Comparison of ENCODE assay signal across 7 cellular contexts in the genomic region with DNA sequence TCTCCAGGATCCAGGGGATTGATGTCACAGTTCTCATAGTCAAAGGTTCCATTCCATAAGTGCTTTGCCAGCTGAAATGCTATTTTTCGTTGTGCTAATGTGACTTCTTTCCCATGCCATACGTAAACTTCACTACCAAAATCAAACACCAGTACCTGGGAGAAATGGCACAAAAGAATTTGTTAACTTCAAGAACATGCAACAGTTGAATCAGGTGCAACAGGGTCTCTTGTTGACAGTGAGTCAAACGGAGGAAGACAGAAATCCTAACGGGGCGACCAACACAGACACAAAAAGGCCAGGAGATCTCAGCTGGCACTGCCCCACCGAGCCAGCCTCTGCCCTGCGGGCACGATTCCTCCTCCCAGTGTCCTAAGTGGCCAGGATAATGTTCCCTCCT.
DNase-seq lines count a peak whose midpoint lies in the region; ATAC-seq and TF ChIP-seq lines count a peak whose summit lies in the region.
"Not testable (repeated sequence)": the region's sequence is repeated elsewhere in the genome, so short reads cannot be mapped to it uniquely, and the experiment has no call there.

No MANE protein-coding gene starts in this region.

- H2BK5ac ChIP-seq in IMR-90 (ENCODE audit: low read depth, low read length, poor library complexity, severe bottlenecking): not testable (repeated sequence)

- not testable (repeated sequence) for ATAC-seq in GM23338; IMR-90 (ENCODE audit: low read depth); activated CD8-positive, alpha-beta T cell treated with anti-CD3 and anti-CD28 coated beads for 36 hours; central memory CD8-positive, alpha-beta T cell (replicated peaks; ENCODE audit: extremely low read depth, poor library complexity, severe bottlenecking)
- peak; percentile 9 for ATAC-seq in left ventricle myocardium superior

- H3K36me3 Mint-ChIP-seq in GM23338 (ENCODE audit: low read depth): peaks cover 17% of the 10 kb centered on the region
- peaks cover 33% of the 10 kb centered on the region for H3K36me3 Mint-ChIP-seq in activated CD8-positive, alpha-beta T cell treated with anti-CD3 and anti-CD28 coated beads for 36 hours (ENCODE audit: low read depth)
- peaks cover 11% of the 10 kb centered on the region for H3K36me3 Mint-ChIP-seq in central memory CD8-positive, alpha-beta T cell (ENCODE audit: insufficient read depth)
- H3K36me3 Mint-ChIP-seq in osteocyte (ENCODE audit: unreplicated experiment): peaks cover 72% of the 10 kb centered on the region

- not testable (repeated sequence) for H3K4ac ChIP-seq in IMR-90 (ENCODE audit: low read depth, low read length)

- BruUV-seq in IMR-90 (replicated peaks; lab: Mats Ljungman, UMichigan): not testable (repeated sequence)

- not testable (repeated sequence) for H3K9me1 ChIP-seq in IMR-90 (ENCODE audit: insufficient read depth, low read length)

- not testable (repeated sequence) for H4K5ac ChIP-seq in IMR-90 (ENCODE audit: low read depth, low read length)

- not testable (repeated sequence) for H3K4me3 ChIP-seq in GM23338; IMR-90 (ENCODE audit: insufficient read depth, low read depth, low read length); stomach smooth muscle (ENCODE audit: low read length in 2 of 2)

- not testable (repeated sequence) for H2BK120ac ChIP-seq in IMR-90 (ENCODE audit: low read depth, low read length)

- in situ Hi-C loops in IMR-90 (cut with MboI; ENCODE audit: low sequenced_read_pairs): not testable (repeated sequence)

- not testable (repeated sequence) for H3K9me3 Mint-ChIP-seq in GM23338; activated CD8-positive, alpha-beta T cell treated with anti-CD3 and anti-CD28 coated beads for 36 hours; central memory CD8-positive, alpha-beta T cell; osteocyte (ENCODE audit: unreplicated experiment)

- H3K9me2 ChIP-seq in GM23338 (ENCODE audit: insufficient read depth): not testable (repeated sequence)

- not testable (repeated sequence) for H3K14ac ChIP-seq in IMR-90 (replicated peaks; ENCODE audit: low read depth, low read length)

- not testable (repeated sequence) for H4K8ac ChIP-seq in IMR-90 (ENCODE audit: low read depth in 2 of 2, low read length in 2 of 2)

- not testable (repeated sequence) for H4K20me1 ChIP-seq in GM23338 (replicated peaks; ENCODE audit: insufficient read depth); IMR-90 (ENCODE audit: insufficient read depth, low read length)

- not testable (repeated sequence) for H2BK15ac ChIP-seq in IMR-90 (ENCODE audit: low read depth, low read length)

- H2AK5ac ChIP-seq in IMR-90 (ENCODE audit: low read depth, low read length): not testable (repeated sequence)

- not testable (repeated sequence) for H2AFZ ChIP-seq in GM23338; IMR-90 (replicated peaks; ENCODE audit: low read length, poor library complexity)

- intact Hi-C loops in IMR-90 (cut with micrococcal nuclease); activated CD8-positive, alpha-beta T cell treated with anti-CD3 and anti-CD28 coated beads for 36 hours (cut with micrococcal nuclease); left ventricle myocardium superior (cut with micrococcal nuclease): not testable (repeated sequence)

- not testable (repeated sequence) for TF ChIP-seq CTCF in GM23338 (conservative IDR thresholded peaks at IDR 0.05; ENCODE audit: low read depth in 2 of 2); IMR-90 (conservative IDR thresholded peaks at IDR 0.05; ENCODE audit: low read depth, low read length); activated CD8-positive, alpha-beta T cell treated with anti-CD3 and anti-CD28 coated beads for 36 hours (IDR thresholded peaks at IDR 0.05); osteocyte (IDR thresholded peaks at IDR 0.05)

- not testable (repeated sequence) for TF ChIP-seq RAD21 in IMR-90 (IDR thresholded peaks at IDR 0.05; ENCODE audit: low read length)

- DNase-seq in GM23338 (ENCODE audit: low spot score); IMR-90; activated CD8-positive, alpha-beta T cell treated with anti-CD3 and anti-CD28 coated beads for 36 hours; central memory CD8-positive, alpha-beta T cell (ENCODE audit: low spot score in 2 of 2); left ventricle myocardium superior: not testable (repeated sequence)
- DNase-seq in osteocyte (ENCODE audit: extremely low spot score, unreplicated experiment): peak; percentile 57

- POLR2A ChIA-PET in IMR-90 (lab: Charles Lee; ENCODE audit: unreplicated experiment); activated CD8-positive, alpha-beta T cell treated with anti-CD3 and anti-CD28 coated beads for 36 hours (lab: Charles Lee): not testable (repeated sequence)

- dilution Hi-C loops in IMR-90 (cut with HindIII; ENCODE audit: low sequenced_read_pairs, unreplicated experiment): not testable (repeated sequence)

- H3K4me1 Mint-ChIP-seq in GM23338: peaks cover 30% of the 10 kb centered on the region
- H3K4me1 Mint-ChIP-seq in activated CD8-positive, alpha-beta T cell treated with anti-CD3 and anti-CD28 coated beads for 36 hours (ENCODE audit: low read depth): peaks cover 60% of the 10 kb centered on the region
- H3K4me1 Mint-ChIP-seq in central memory CD8-positive, alpha-beta T cell: peaks cover 24% of the 10 kb centered on the region
- H3K4me1 Mint-ChIP-seq in osteocyte (ENCODE audit: unreplicated experiment): peaks cover 20% of the 10 kb centered on the region

- H3K79me2 ChIP-seq in GM23338 (replicated peaks; ENCODE audit: insufficient read depth): not testable (repeated sequence)

- not testable (repeated sequence) for H2AK9ac ChIP-seq in IMR-90 (replicated peaks; ENCODE audit: low read depth, low read length, poor library complexity)

- H3K4me1 ChIP-seq in GM23338 (ENCODE audit: insufficient read depth) (peaks cover 13% of the 10 kb centered on the region; the same call in 1 of the 2 replicates), stomach smooth muscle (ENCODE audit: control insufficient read depth, insufficient read depth, low read length) (peaks cover 60% of the 10 kb centered on the region)
- not testable (repeated sequence) for H3K4me1 ChIP-seq in IMR-90 (ENCODE audit: control insufficient read depth, insufficient read depth, low read length)

- H3K36me3 ChIP-seq in GM23338 (ENCODE audit: insufficient read depth): not testable (repeated sequence)
- H3K36me3 ChIP-seq in IMR-90 (ENCODE audit: control insufficient read depth, insufficient read depth, low read length) (peaks cover 33% of the 10 kb centered on the region), stomach smooth muscle (ENCODE audit: control insufficient read depth in 2 of 2, insufficient read depth in 2 of 2, low read length in 2 of 2) (peaks cover 47 to 51% of the 10 kb centered on the region in 2 donors)

- H3K18ac ChIP-seq in IMR-90 (ENCODE audit: low read depth, low read length): not testable (repeated sequence)

- not testable (repeated sequence) for H3K27me3 ChIP-seq in GM23338 (ENCODE audit: insufficient read depth); IMR-90 (ENCODE audit: control insufficient read depth, insufficient read depth, low read length); stomach smooth muscle (ENCODE audit: control insufficient read depth in 1 of 2, insufficient read depth in 2 of 2, low read length in 2 of 2)

- CTCF ChIA-PET in IMR-90 (lab: Yijun Ruan, JAX): interaction anchor here (1.0 kb wide), 1 partner anchor 12 kb away, joined by 4 read pairs; no protein-coding TSS in a partner anchor
- CTCF ChIA-PET in activated CD8-positive, alpha-beta T cell treated with anti-CD3 and anti-CD28 coated beads for 36 hours (lab: Charles Lee): interaction anchor here (3.0 kb wide), 1 partner anchor 12 kb away, joined by 24 read pairs; no protein-coding TSS in a partner anchor

- H3K9me3 ChIP-seq in IMR-90 (ENCODE audit: control insufficient read depth, insufficient read depth, low read length); stomach smooth muscle (ENCODE audit: control insufficient read depth in 2 of 2, low read length in 2 of 2): not testable (repeated sequence)

- WGBS in IMR-90 (ENCODE audit: extremely low coverage in 2 of 2, insufficient read length in 1 of 2), 2 experiments: 76% methylated on average over 3 of the region's 8 CpGs; no CpG with 5 or more reads in 1 of the 2 experiments

- H3K56ac ChIP-seq in IMR-90 (ENCODE audit: extremely low read depth, insufficient read depth, low read length): not testable (repeated sequence)

- not testable (repeated sequence) for H3K9ac ChIP-seq in IMR-90 (ENCODE audit: low read depth, low read length)
- peak overlapping the region in 1 of 2 donors; percentile 49 for H3K9ac ChIP-seq in stomach smooth muscle (ENCODE audit: low read length in 2 of 2)

- H3K27me3 Mint-ChIP-seq in GM23338 (ENCODE audit: insufficient read depth, low read depth, poor library complexity); activated CD8-positive, alpha-beta T cell treated with anti-CD3 and anti-CD28 coated beads for 36 hours; central memory CD8-positive, alpha-beta T cell; osteocyte (ENCODE audit: unreplicated experiment): not testable (repeated sequence)

- not testable (repeated sequence) for H2BK20ac ChIP-seq in IMR-90 (ENCODE audit: low read depth, low read length)

- H3K23ac ChIP-seq in IMR-90 (ENCODE audit: low read depth, low read length): not testable (repeated sequence)

- H3F3A ChIP-seq in GM23338 (replicated peaks; ENCODE audit: low read depth): not testable (repeated sequence)

- H3K79me1 ChIP-seq in IMR-90 (ENCODE audit: low read depth in 1 of 2, low read length in 2 of 2): peaks cover 0 to 13% of the 10 kb centered on the region in 2 experiments; a peak in 2 of 4 replicates

- peak overlapping the region; percentile 38; the same call in 1 of the 2 replicates for H3K27ac Mint-ChIP-seq in GM23338
- peak overlapping the region; percentile 8 for H3K27ac Mint-ChIP-seq in activated CD8-positive, alpha-beta T cell treated with anti-CD3 and anti-CD28 coated beads for 36 hours
- H3K27ac Mint-ChIP-seq in central memory CD8-positive, alpha-beta T cell (ENCODE audit: low read depth): peak overlapping the region; percentile 70
- H3K27ac Mint-ChIP-seq in osteocyte (ENCODE audit: unreplicated experiment): not testable (repeated sequence)

- not testable (repeated sequence) for H4K91ac ChIP-seq in IMR-90 (ENCODE audit: insufficient read depth, low read depth, low read length)

- H3K4me2 ChIP-seq in GM23338: not testable (repeated sequence)
- 0 out of 2 replicates have a peak overlapping the region, but pooled peaks have one; percentile 17 for H3K4me2 ChIP-seq in IMR-90 (ENCODE audit: low read depth, low read length)

- TF ChIP-seq POLR2A in IMR-90 (IDR thresholded peaks at IDR 0.05; ENCODE audit: low read depth, low read length): not testable (repeated sequence)

- not testable (repeated sequence) for H3K27ac ChIP-seq in GM23338 (ENCODE audit: low read depth); IMR-90 (ENCODE audit: insufficient read depth, low read length)
- peak overlapping the region; percentile 3 for H3K27ac ChIP-seq in stomach smooth muscle (ENCODE audit: low read length)

- not testable (repeated sequence) for H3K4me3 Mint-ChIP-seq in GM23338; activated CD8-positive, alpha-beta T cell treated with anti-CD3 and anti-CD28 coated beads for 36 hours; central memory CD8-positive, alpha-beta T cell; osteocyte (ENCODE audit: unreplicated experiment)
